Comparison of ENCODE assay signal across 11 cellular contexts in the genomic region with DNA sequence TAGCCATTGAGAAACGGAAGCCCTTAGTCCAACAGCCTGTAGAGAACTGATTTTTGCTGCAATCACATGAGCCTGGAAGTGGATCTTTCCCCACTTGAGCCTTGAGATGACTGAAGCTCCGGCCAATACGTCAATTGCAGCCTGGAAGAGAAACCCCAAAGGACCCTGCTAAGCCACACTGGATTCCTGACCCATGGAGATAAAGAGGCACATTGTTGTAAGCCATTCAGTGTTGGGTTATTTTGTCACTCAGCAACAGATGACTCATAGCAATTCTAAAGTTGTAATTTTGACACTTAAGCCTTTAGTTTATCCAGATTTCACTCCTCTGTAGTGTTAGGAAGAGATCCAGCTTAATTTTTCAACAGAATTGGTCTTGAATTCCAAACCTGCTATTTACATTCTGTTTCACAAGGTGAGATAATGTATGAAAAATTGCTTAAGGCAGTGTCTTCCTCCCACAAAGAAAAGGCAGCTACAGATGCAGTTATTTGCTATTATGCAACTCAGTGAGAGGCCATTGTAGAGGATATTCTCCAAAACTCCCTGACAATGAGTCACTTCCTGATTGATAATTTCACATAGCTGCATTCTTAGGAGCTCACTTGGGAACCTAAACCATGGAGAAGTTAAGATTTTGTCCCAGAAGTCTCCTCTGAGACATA. TPM values are rescaled to one million over a fixed set of nuclear protein-coding genes. Genes with fewer than 3 reads are reported as not detected.
A peak's percentile ranks its signal among the peaks of the same experiment; 100 is the strongest.
DNase-seq lines count a peak whose midpoint lies in the region; ATAC-seq and TF ChIP-seq lines count a peak whose summit lies in the region.
"Had no signal": no experiment of that assay in that cellular context is flagged by ENCODE, and none has a peak within 500 bp of the region (broad histone marks: within the 10 kb centered on the region; RNA-seq: fewer than 3 reads in every experiment).

No MANE protein-coding gene starts in this region.

- H3K27me3 Mint-ChIP-seq in activated naive CD8-positive, alpha-beta T cell treated with anti-CD3 and anti-CD28 coated beads for 36 hours = peaks cover 16% of the 10 kb centered on the region

- no peak overlapping the region for H3K27ac Mint-ChIP-seq in activated naive CD8-positive, alpha-beta T cell treated with anti-CD3 and anti-CD28 coated beads for 36 hours

- H3K36me3 ChIP-seq in adipocyte (ENCODE audit: control insufficient read depth, insufficient read depth, low read length, severe bottlenecking) (no peaks in the 10 kb centered on the region), heart right ventricle (no peaks in the 10 kb centered on the region), skeletal muscle tissue (ENCODE audit: control insufficient read depth in 3 of 3, insufficient read depth in 3 of 3, low read length in 3 of 3) (no peaks in the 10 kb centered on the region)
- H3K36me3 ChIP-seq: esophagus muscularis mucosa had no signal

- no peak overlapping the region for H3K4me3 ChIP-seq in HFF-Myc (replicated peaks; ENCODE audit: low read depth, low read length)
- H3K4me3 ChIP-seq in adipocyte (ENCODE audit: low read length) = peak overlapping the region; percentile 30
- H3K4me3 ChIP-seq in heart right ventricle = no peak overlapping the region
- no peak overlapping the region for H3K4me3 ChIP-seq in skeletal muscle tissue (ENCODE audit: low read length in 3 of 3)
- H3K4me3 ChIP-seq: esophagus muscularis mucosa had no signal

- H3K9me3 Mint-ChIP-seq in activated naive CD8-positive, alpha-beta T cell treated with anti-CD3 and anti-CD28 coated beads for 36 hours = no peaks in the 10 kb centered on the region

- H3K4me3 Mint-ChIP-seq in activated naive CD8-positive, alpha-beta T cell treated with anti-CD3 and anti-CD28 coated beads for 36 hours = no peak overlapping the region

- no peak overlapping the region for H3K9ac ChIP-seq in adipocyte (ENCODE audit: low read length)
- H3K9ac ChIP-seq in skeletal muscle tissue (ENCODE audit: low read depth in 1 of 3, low read length in 3 of 3) = no peak overlapping the region

- peak; percentile 62 to 97 (median 88) for ATAC-seq in heart right ventricle
- no peak for ATAC-seq in GM19351 (IDR thresholded peaks at IDR 0.05; ENCODE audit: unreplicated experiment)
- no peak for ATAC-seq in GM21619 (IDR thresholded peaks at IDR 0.05; ENCODE audit: unreplicated experiment)
- no peak for ATAC-seq in GM21723 (IDR thresholded peaks at IDR 0.05; ENCODE audit: unreplicated experiment)

- intact Hi-C loops in heart right ventricle (cut with DNase I) = no loop called here

- H3K36me3 Mint-ChIP-seq in activated naive CD8-positive, alpha-beta T cell treated with anti-CD3 and anti-CD28 coated beads for 36 hours = no peaks in the 10 kb centered on the region

- no peaks in the 10 kb centered on the region for H3K9me3 ChIP-seq in adipocyte (ENCODE audit: control insufficient read depth, low read length)
- no peaks in the 10 kb centered on the region for H3K9me3 ChIP-seq in heart right ventricle
- H3K9me3 ChIP-seq in skeletal muscle tissue (ENCODE audit: control insufficient read depth in 3 of 3, low read length in 3 of 3) = no peaks in the 10 kb centered on the region
- H3K9me3 ChIP-seq: esophagus muscularis mucosa had no signal

- 43 to 54% methylated on average over 3 of the region's 3 CpGs for WGBS in heart right ventricle, 2 donors

- H3K4me1 ChIP-seq in adipocyte (ENCODE audit: control insufficient read depth, insufficient read depth, low read length) (peaks cover 15% of the 10 kb centered on the region), heart right ventricle (peaks cover 0 to 16% (median 0%) of the 10 kb centered on the region in 9 donors), skeletal muscle tissue (ENCODE audit: control insufficient read depth in 3 of 3, insufficient read depth in 3 of 3, low read length in 3 of 3) (no peaks in the 10 kb centered on the region)

- H3K27ac ChIP-seq in heart right ventricle (peak overlapping the region in 8 of 10 donors; percentile 17 to 73 (median 50)), skeletal muscle tissue (ENCODE audit: low read depth, low read length) (peak overlapping the region; percentile 43)

- H3K27me3 ChIP-seq in adipocyte (replicated peaks; ENCODE audit: control insufficient read depth, insufficient read depth, low read length) (no peaks in the 10 kb centered on the region), heart right ventricle (peaks cover 0 to 7% (median 0%) of the 10 kb centered on the region in 7 donors), skeletal muscle tissue (ENCODE audit: control insufficient read depth in 3 of 3, insufficient read depth in 3 of 3, low read length in 3 of 3) (no peaks in the 10 kb centered on the region)
- H3K27me3 ChIP-seq: esophagus muscularis mucosa had no signal

- DNase-seq in HFF-Myc (ENCODE audit: extremely low read depth, low read depth) (peak; percentile 17), adipocyte (ENCODE audit: low read depth) (peak; percentile 75), heart right ventricle (peak in 1 of 2 donors; percentile 29)
- DNase-seq in activated naive CD8-positive, alpha-beta T cell treated with anti-CD3 and anti-CD28 coated beads for 36 hours = no peak
- DNase-seq: activated gamma-delta T cell, NCI-H187 had no signal

- H3K4me1 Mint-ChIP-seq in activated naive CD8-positive, alpha-beta T cell treated with anti-CD3 and anti-CD28 coated beads for 36 hours = no peaks in the 10 kb centered on the region

- no peak for TF ChIP-seq CTCF in HFF-Myc (IDR thresholded peaks at IDR 0.05; ENCODE audit: low read depth, low read length, missing control alignments)
- no peak for TF ChIP-seq CTCF in heart right ventricle (IDR thresholded peaks at IDR 0.05)

RNA-seq across cellular contexts. Expression of a gene that starts 59.4 kb away (rescaled TPM):
- 1 to 10 TPM; 2.1 to 5.0 (median 3.2) TPM for total RNA-seq in heart right ventricle
- polyA plus RNA-seq in heart right ventricle = 1 to 10 TPM; 1.7 to 2.3 TPM
- 6.3 TPM for total RNA-seq in skeletal muscle tissue
- total RNA-seq in activated naive CD8-positive, alpha-beta T cell treated with anti-CD3 and anti-CD28 coated beads for 36 hours = under 1 TPM; 0.06 TPM

Comparison
In these comparisons a context has a peak if more than half of its experiments do, and no peak if none do; other contexts are left out.
1. ATAC-seq: peak in heart right ventricle (8 of 8); none in GM19351 (single experiment), GM21619 (single experiment) and GM21723 (single experiment).